7 cellular contexts compared by ENCODE assay signal in the genomic region with DNA sequence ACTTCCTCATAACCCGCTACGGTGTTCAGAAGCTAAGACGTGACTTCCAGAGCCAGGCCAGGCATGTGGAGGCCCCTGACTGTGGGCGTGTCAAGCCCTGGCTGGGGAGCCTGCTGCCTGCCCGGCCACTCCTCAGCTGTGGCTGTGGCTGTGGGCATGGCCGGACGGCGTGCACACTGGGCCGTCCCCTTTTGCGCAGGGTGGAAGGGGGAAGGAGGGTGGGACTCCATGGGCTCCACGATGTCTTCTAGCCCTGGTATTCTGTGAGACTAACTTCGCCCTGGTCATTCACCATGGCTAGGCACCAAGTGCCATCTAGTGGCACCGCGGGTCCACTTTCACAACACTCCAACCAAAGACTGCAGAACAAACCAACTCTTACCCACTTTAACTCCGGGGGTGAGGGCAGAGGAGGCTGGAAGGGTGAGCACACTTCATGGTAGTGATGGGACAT.
A peak's percentile ranks its signal among the peaks of the same experiment; 100 is the strongest.
DNase-seq lines count a peak whose midpoint lies in the region; ATAC-seq, FAIRE-seq and TF ChIP-seq lines count a peak whose summit lies in the region.

No MANE protein-coding gene starts in this region.

- no peak for TF ChIP-seq POLR2A in gastroesophageal sphincter (IDR thresholded peaks at IDR 0.05)

- H3K27me3 Mint-ChIP-seq in activated T-helper 1 cell treated with anti-CD3 and anti-CD28 coated beads, Interleukin-12 subunit alpha, Interleukin-12 subunit beta, Interleukin-2, Interleukin-4 antibody, amounts not matched to agents 30 ng/mL and 10 ng/mL and 1 ng/mL, durations not matched to agents 14 hours and 24 hours and 36 hours (ENCODE audit: insufficient read depth): no peaks in the 10 kb centered on the region

- peaks cover 0 to 40% (median 17%) of the 10 kb centered on the region in 3 donors for H3K4me1 ChIP-seq in gastroesophageal sphincter
- peaks cover 2 to 11% (median 10%) of the 10 kb centered on the region in 3 donors for H3K4me1 ChIP-seq in pancreas

- peak in 3 of 4 experiments; percentile 43 to 57 (median 47) for TF ChIP-seq CTCF in gastroesophageal sphincter (IDR thresholded peaks at IDR 0.05)
- TF ChIP-seq CTCF in pancreas (IDR thresholded peaks at IDR 0.05): no peak

- H3K36me3 ChIP-seq in gastroesophageal sphincter: peaks cover 0 to 70% of the 10 kb centered on the region in 2 donors
- H3K36me3 ChIP-seq in pancreas: peaks cover 0 to 16% (median 4%) of the 10 kb centered on the region in 3 donors

- peak overlapping the region; percentile 29 for H3K27ac Mint-ChIP-seq in activated T-helper 1 cell treated with anti-CD3 and anti-CD28 coated beads, Interleukin-12 subunit alpha, Interleukin-12 subunit beta, Interleukin-2, Interleukin-4 antibody, amounts not matched to agents 30 ng/mL and 10 ng/mL and 1 ng/mL, durations not matched to agents 14 hours and 24 hours and 36 hours

- H3K27me3 ChIP-seq in gastroesophageal sphincter (no peaks in the 10 kb centered on the region), pancreas (no peaks in the 10 kb centered on the region)

- H3K9me3 ChIP-seq in gastroesophageal sphincter: no peaks in the 10 kb centered on the region
- no peaks in the 10 kb centered on the region for H3K9me3 ChIP-seq in pancreas

- ATAC-seq in gastroesophageal sphincter (peak; percentile 45), pancreas (peak; percentile 32 to 74 (median 68)), GM18909 (IDR thresholded peaks at IDR 0.05; ENCODE audit: poor library complexity, unreplicated experiment) (no peak), GM18907 (IDR thresholded peaks at IDR 0.05; ENCODE audit: unreplicated experiment) (no peak)

- intact Hi-C loops in activated T-helper 1 cell treated with anti-CD3 and anti-CD28 coated beads, Interleukin-12 subunit alpha, Interleukin-12 subunit beta, Interleukin-2, Interleukin-4 antibody, amounts not matched to agents 30 ng/mL and 10 ng/mL and 1 ng/mL, durations not matched to agents 14 hours and 24 hours and 36 hours (cut with micrococcal nuclease): loop anchor here (1.0 kb wide), 1 partner anchor 189 kb away; no protein-coding TSS in a partner anchor
- intact Hi-C loops in pancreas (cut with DNase I): loop anchor here in 1 of 3 donors (10.0 kb wide), 1 partner anchor 187 kb away; no protein-coding TSS in a partner anchor

- TF ChIP-seq EP300 in gastroesophageal sphincter (IDR thresholded peaks at IDR 0.05): no peak

- DNase-seq in Daoy (ENCODE audit: low read depth): peak; percentile 28
- DNase-seq in HT1080 (ENCODE audit: low read depth): peak; percentile 57
- DNase-seq in activated T-helper 1 cell treated with anti-CD3 and anti-CD28 coated beads, Interleukin-12 subunit alpha, Interleukin-12 subunit beta, Interleukin-2, Interleukin-4 antibody, amounts not matched to agents 30 ng/mL and 10 ng/mL and 1 ng/mL, durations not matched to agents 14 hours and 24 hours and 36 hours (ENCODE audit: low spot score): no peak
- peak in 3 of 6 donors; percentile 34 to 44 (median 44) for DNase-seq in pancreas

- H3K4me3 ChIP-seq in gastroesophageal sphincter (no peak overlapping the region), pancreas (no peak overlapping the region)

- peaks cover 33% of the 10 kb centered on the region for H3K36me3 Mint-ChIP-seq in activated T-helper 1 cell treated with anti-CD3 and anti-CD28 coated beads, Interleukin-12 subunit alpha, Interleukin-12 subunit beta, Interleukin-2, Interleukin-4 antibody, amounts not matched to agents 30 ng/mL and 10 ng/mL and 1 ng/mL, durations not matched to agents 14 hours and 24 hours and 36 hours (ENCODE audit: low read depth)

- WGBS in gastroesophageal sphincter (ENCODE audit: low coverage in 1 of 2), 2 donors: 33 to 53% methylated on average over 1 to 7 of the region's 15 CpGs
- WGBS in pancreas, 2 donors: 75 to 76% methylated on average over 15 of the region's 15 CpGs

- H3K4me3 Mint-ChIP-seq in activated T-helper 1 cell treated with anti-CD3 and anti-CD28 coated beads, Interleukin-12 subunit alpha, Interleukin-12 subunit beta, Interleukin-2, Interleukin-4 antibody, amounts not matched to agents 30 ng/mL and 10 ng/mL and 1 ng/mL, durations not matched to agents 14 hours and 24 hours and 36 hours: no peak overlapping the region

- H3K27ac ChIP-seq in gastroesophageal sphincter (peak overlapping the region in 3 of 4 donors; percentile 20 to 41 (median 27)), pancreas (no peak overlapping the region)

- no peak for FAIRE-seq in pancreas (lab: Jason Lieb, UNC)

- H3K9me3 Mint-ChIP-seq in activated T-helper 1 cell treated with anti-CD3 and anti-CD28 coated beads, Interleukin-12 subunit alpha, Interleukin-12 subunit beta, Interleukin-2, Interleukin-4 antibody, amounts not matched to agents 30 ng/mL and 10 ng/mL and 1 ng/mL, durations not matched to agents 14 hours and 24 hours and 36 hours: no peaks in the 10 kb centered on the region

- H3K4me1 Mint-ChIP-seq in activated T-helper 1 cell treated with anti-CD3 and anti-CD28 coated beads, Interleukin-12 subunit alpha, Interleukin-12 subunit beta, Interleukin-2, Interleukin-4 antibody, amounts not matched to agents 30 ng/mL and 10 ng/mL and 1 ng/mL, durations not matched to agents 14 hours and 24 hours and 36 hours (ENCODE audit: low read depth): peaks cover 20% of the 10 kb centered on the region

Comparison
In these comparisons a context has a peak if more than half of its experiments do, and no peak if none do; other contexts are left out.
1. ATAC-seq: peak in gastroesophageal sphincter (single experiment) and pancreas (4 of 4); none in GM18909 (single experiment) and GM18907 (single experiment).
2. H3K27ac ChIP-seq: peak in gastroesophageal sphincter (3 of 4); none in pancreas (0 of 4).
3. CTCF ChIP-seq: peak in gastroesophageal sphincter (3 of 4); none in pancreas (0 of 4).